ENCODE assay signal across 26 cellular contexts in the genomic region with DNA sequence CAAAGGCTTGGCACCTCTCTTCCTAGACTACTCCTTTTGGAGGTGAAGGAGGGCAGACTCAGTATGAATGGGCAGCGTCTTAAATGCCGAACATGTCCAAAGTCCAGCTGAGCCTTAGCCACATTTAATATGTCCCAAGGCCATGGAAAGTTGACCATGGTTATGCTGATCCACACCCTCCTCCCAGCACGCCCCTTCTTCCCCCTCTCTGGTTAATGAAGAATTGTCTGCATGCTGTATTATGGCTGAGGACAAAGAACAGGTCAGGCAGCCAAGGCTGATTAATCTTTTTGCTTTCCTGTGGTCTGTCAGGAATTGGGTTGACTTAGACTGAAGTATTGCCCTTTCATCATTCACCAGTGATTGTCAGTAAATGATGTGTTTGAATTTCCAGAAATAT. TPM values are rescaled to one million over a fixed set of nuclear protein-coding genes. Genes with fewer than 3 reads are reported as not detected.
"Had no signal": no experiment of that assay in that cellular context is flagged by ENCODE, and none has a peak within 500 bp of the region (broad histone marks: within the 10 kb centered on the region; RNA-seq: fewer than 3 reads in every experiment).

No MANE protein-coding gene starts in this region.

- H3K27ac Mint-ChIP-seq: activated CD4-positive, alpha-beta memory T cell treated with anti-CD3 and anti-CD28 coated beads, Interleukin-2, amount 10 ng/mL, durations not matched to agents 7 days and 5 days; activated CD4-positive, alpha-beta T cell treated with anti-CD3 and anti-CD28 coated beads, Interleukin-2, amount 10 ng/mL, durations not matched to agents 7 days and 5 days; activated T-helper 17 cell treated with anti-CD3 and anti-CD28 coated beads, Interleukin-2, amount 50 U/mL, for 72 hours; naive B cell; stimulated activated effector memory CD8-positive, alpha-beta T cell treated with anti-CD3 and anti-CD28 coated beads, Interleukin-12 subunit alpha, Interleukin-12 subunit beta, amount 100 ng/mL, for 72 hours; stimulated activated naive CD8-positive, alpha-beta T cell treated with anti-CD3 and anti-CD28 coated beads, Interleukin-15, Interleukin-2, amounts not matched to agents 100 ng/mL and 50 ng/mL, for 24 hours; T-helper 17 cell had no signal

- H3K36me3 ChIP-seq: breast epithelium, left lung, right lobe of liver, upper lobe of left lung, WERI-Rb-1 had no signal

- H3K9me3 Mint-ChIP-seq: activated CD4-positive, alpha-beta memory T cell treated with anti-CD3 and anti-CD28 coated beads, Interleukin-2, amount 10 ng/mL, durations not matched to agents 7 days and 5 days; activated CD4-positive, alpha-beta T cell treated with anti-CD3 and anti-CD28 coated beads, Interleukin-2, amount 10 ng/mL, durations not matched to agents 7 days and 5 days; activated T-cell treated with anti-CD3 and anti-CD28 coated beads, Interleukin-2, amount 50 U/mL, for 4 hours; activated T-helper 17 cell treated with anti-CD3 and anti-CD28 coated beads, Interleukin-2, amount 50 U/mL, for 72 hours; naive B cell; stimulated activated effector memory CD8-positive, alpha-beta T cell treated with anti-CD3 and anti-CD28 coated beads, Interleukin-12 subunit alpha, Interleukin-12 subunit beta, amount 100 ng/mL, for 72 hours; stimulated activated naive CD8-positive, alpha-beta T cell treated with anti-CD3 and anti-CD28 coated beads, Interleukin-15, Interleukin-2, amounts not matched to agents 100 ng/mL and 50 ng/mL, for 24 hours had no signal

- H3K27ac ChIP-seq: breast epithelium, left lung, right lobe of liver, skin epidermis, upper lobe of left lung, WERI-Rb-1 had no signal

- ATAC-seq: activated CD4-positive, CD25-positive, alpha-beta regulatory T cell treated with anti-CD3 and anti-CD28 coated beads, Interleukin-2, amount 50 U/mL, for 24 hours; activated T-cell treated with anti-CD3 and anti-CD28 coated beads, Interleukin-2, amount 50 U/mL, for 4 hours; activated T-helper 17 cell treated with anti-CD3 and anti-CD28 coated beads, Interleukin-2, amount 50 U/mL, for 72 hours; left lung; stimulated activated effector memory CD8-positive, alpha-beta T cell treated with anti-CD3 and anti-CD28 coated beads, Interleukin-12 subunit alpha, Interleukin-12 subunit beta, amount 100 ng/mL, for 72 hours; T-helper 17 cell had no signal

- H3K4me3 ChIP-seq: breast epithelium, left lung, lung, right lobe of liver, skin epidermis, upper lobe of left lung had no signal

- H3K4me3 Mint-ChIP-seq: activated CD4-positive, alpha-beta memory T cell treated with anti-CD3 and anti-CD28 coated beads, Interleukin-2, amount 10 ng/mL, durations not matched to agents 7 days and 5 days; activated CD4-positive, alpha-beta T cell treated with anti-CD3 and anti-CD28 coated beads, Interleukin-2, amount 10 ng/mL, durations not matched to agents 7 days and 5 days; activated T-cell treated with anti-CD3 and anti-CD28 coated beads, Interleukin-2, amount 50 U/mL, for 4 hours; activated T-helper 17 cell treated with anti-CD3 and anti-CD28 coated beads, Interleukin-2, amount 50 U/mL, for 72 hours; stimulated activated effector memory CD8-positive, alpha-beta T cell treated with anti-CD3 and anti-CD28 coated beads, Interleukin-12 subunit alpha, Interleukin-12 subunit beta, amount 100 ng/mL, for 72 hours; stimulated activated naive CD8-positive, alpha-beta T cell treated with anti-CD3 and anti-CD28 coated beads, Interleukin-15, Interleukin-2, amounts not matched to agents 100 ng/mL and 50 ng/mL, for 24 hours; T-helper 17 cell had no signal

- H3K4me1 ChIP-seq: breast epithelium, left lung, upper lobe of left lung had no signal

- H3K4me1 Mint-ChIP-seq: naive B cell had no signal

- DNase-seq: activated CD4-positive, alpha-beta memory T cell treated with anti-CD3 and anti-CD28 coated beads, Interleukin-2, amount 10 ng/mL, durations not matched to agents 7 days and 5 days; activated CD4-positive, alpha-beta T cell treated with anti-CD3 and anti-CD28 coated beads, Interleukin-2, amount 10 ng/mL, durations not matched to agents 7 days and 5 days; activated CD8-positive, alpha-beta memory T cell treated with anti-CD3 and anti-CD28 coated beads, Interleukin-2, amount 50 U/mL, for 48 hours; activated gamma-delta T cell treated with Interleukin-2 at 50 U/mL for 16 hours; activated naive CD4-positive, alpha-beta T cell treated with anti-CD3 and anti-CD28 coated beads, Interleukin-2, amount 50 U/mL, for 16 hours; activated T-cell treated with anti-CD3 and anti-CD28 coated beads, Interleukin-2, amount 50 U/mL, for 4 hours; amygdala; central memory CD4-positive, alpha-beta T cell; hypothalamus; left lung; naive B cell; right lobe of liver; stimulated activated CD4-positive, alpha-beta T cell treated with anti-CD3 and anti-CD28 coated beads, Interleukin-4, amount 100 ng/mL, for 24 hours; substantia nigra; T-helper 17 cell; T1000; upper lobe of left lung; WERI-Rb-1 had no signal

- H3K27me3 ChIP-seq: breast epithelium, left lung, right lobe of liver, upper lobe of left lung had no signal

- H3K9me3 ChIP-seq: breast epithelium, left lung, right lobe of liver, upper lobe of left lung had no signal

- H3K27me3 Mint-ChIP-seq: activated CD4-positive, alpha-beta memory T cell treated with anti-CD3 and anti-CD28 coated beads, Interleukin-2, amount 10 ng/mL, durations not matched to agents 7 days and 5 days; activated CD4-positive, alpha-beta T cell treated with anti-CD3 and anti-CD28 coated beads, Interleukin-2, amount 10 ng/mL, durations not matched to agents 7 days and 5 days; activated T-helper 17 cell treated with anti-CD3 and anti-CD28 coated beads, Interleukin-2, amount 50 U/mL, for 72 hours; naive B cell; stimulated activated naive CD8-positive, alpha-beta T cell treated with anti-CD3 and anti-CD28 coated beads, Interleukin-15, Interleukin-2, amounts not matched to agents 100 ng/mL and 50 ng/mL, for 24 hours had no signal

- H3K36me3 Mint-ChIP-seq: naive B cell; stimulated activated effector memory CD8-positive, alpha-beta T cell treated with anti-CD3 and anti-CD28 coated beads, Interleukin-12 subunit alpha, Interleukin-12 subunit beta, amount 100 ng/mL, for 72 hours had no signal

- FAIRE-seq: endothelial cell of umbilical vein had no signal

RNA-seq across cellular contexts. Expression of a gene that starts 5.8 kb away (rescaled TPM):
- total RNA-seq: endothelial cell of umbilical vein had no signal
